Comparison of ENCODE assay signal across 8 cellular contexts in genomic region chr4:4260185-4260751, GRCh38. TPM values are rescaled to one million over a fixed set of nuclear protein-coding genes. Genes with fewer than 3 reads are reported as not detected.
DNase-seq lines count a peak whose midpoint lies in the region; ATAC-seq and TF ChIP-seq lines count a peak whose summit lies in the region.

No MANE protein-coding gene starts in this region.

- no peaks in the 10 kb centered on the region for H3K27me3 Mint-ChIP-seq in MCF 10A (ENCODE audit: insufficient read depth, unreplicated experiment)

- POLR2A ChIA-PET in MCF 10A (lab: Yijun Ruan, JAX): interaction anchor here (1.0 kb wide), 1 partner anchor 12 kb away, joined by 4 read pairs; the partner anchor contains the start of gene TMEM128

- no peak overlapping the region for H3K27ac Mint-ChIP-seq in MCF 10A (ENCODE audit: low read depth, unreplicated experiment)

- TF ChIP-seq CTCF in MCF 10A (IDR thresholded peaks at IDR 0.05; ENCODE audit: unreplicated experiment) (peak; percentile 65), breast epithelium (IDR thresholded peaks at IDR 0.05) (no peak), fibroblast of the aortic adventitia (IDR thresholded peaks at IDR 0.05; ENCODE audit: insufficient read depth, low read length) (peak; percentile 50)

- H3K4me3 ChIP-seq in breast epithelium (no peak overlapping the region), fibroblast of the aortic adventitia (ENCODE audit: low read depth, low read length) (no peak overlapping the region)

- peak; percentile 67 for DNase-seq in MCF 10A (ENCODE audit: unreplicated experiment)
- DNase-seq in breast epithelium (ENCODE audit: low spot score in 2 of 2): no peak
- peak; percentile 35 for DNase-seq in SK-N-DZ (ENCODE audit: low spot score)
- peak; percentile 74 for DNase-seq in fibroblast of the aortic adventitia (ENCODE audit: low read depth)
- no peak for DNase-seq in stimulated activated naive CD8-positive, alpha-beta T cell treated with anti-CD3 and anti-CD28 coated beads, Interleukin-15, Interleukin-2, amounts not matched to agents 100 U/mL and 50 U/mL, for 24 hours
- DNase-seq in hippocampal formation (lab: John Stamatoyannopoulos, UW): no peak

- H3K4me1 ChIP-seq in breast epithelium: no peaks in the 10 kb centered on the region

- TF ChIP-seq POLR2A in breast epithelium (IDR thresholded peaks at IDR 0.05): no peak

- no peaks in the 10 kb centered on the region for H3K36me3 Mint-ChIP-seq in MCF 10A (ENCODE audit: insufficient read depth, unreplicated experiment)

- CTCF ChIA-PET in MCF 10A (lab: Yijun Ruan, JAX): interaction anchor here (0.5 to 2.5 kb wide), 10 partner anchors 8 to 721 kb away, joined by 3 to 11 read pairs (median 4); no protein-coding TSS in a partner anchor

- H3K4me3 Mint-ChIP-seq in MCF 10A (ENCODE audit: unreplicated experiment): no peak overlapping the region

- H3K27me3 ChIP-seq in breast epithelium: no peaks in the 10 kb centered on the region

- intact Hi-C loops in MCF 10A (cut with micrococcal nuclease) (loop anchor here (1.0 kb wide), 2 partner anchors 75 to 170 kb away; no protein-coding TSS in a partner anchor), breast epithelium (cut with DNase I; ENCODE audit: low total_unique reads) (no loop called here)

- no TSS peak for BruUV-seq in MCF 10A (replicated peaks; lab: Mats Ljungman, UMichigan)

- H3K9me3 Mint-ChIP-seq in MCF 10A (ENCODE audit: unreplicated experiment): no peaks in the 10 kb centered on the region

- H3K27ac ChIP-seq in breast epithelium: no peak overlapping the region

- ATAC-seq in HG03469 (IDR thresholded peaks at IDR 0.05; ENCODE audit: unreplicated experiment) (peak; percentile 91), HG03095 (IDR thresholded peaks at IDR 0.05; ENCODE audit: unreplicated experiment) (no peak)
- ATAC-seq in stimulated activated naive CD8-positive, alpha-beta T cell treated with anti-CD3 and anti-CD28 coated beads, Interleukin-15, Interleukin-2, amounts not matched to agents 100 U/mL and 50 U/mL, for 24 hours: peak; percentile 93

- no peaks in the 10 kb centered on the region for H3K4me1 Mint-ChIP-seq in MCF 10A (ENCODE audit: insufficient read depth, unreplicated experiment)

- H3K36me3 ChIP-seq in breast epithelium: no peaks in the 10 kb centered on the region

- no peaks in the 10 kb centered on the region for H3K9me3 ChIP-seq in breast epithelium

RNA-seq across cellular contexts. Expression of gene TMEM128, which starts 12.2 kb away (rescaled TPM):
- total RNA-seq in MCF 10A (2022) (26.8 and 31.5 TPM in 2 replicates), breast epithelium (10 to 100 TPM; 15.2 to 33.8 (median 25.2) TPM), fibroblast of the aortic adventitia (ENCODE audit: low replicate concordance) (20.4 and 28.7 TPM in 2 replicates)
- polyA plus RNA-seq in SK-N-DZ (2014; cell fraction: cytosol; rRNA removed): 46.5 and 51.3 TPM in 2 replicates
- polyA plus RNA-seq in SK-N-DZ (2014; cell fraction: nucleus; rRNA removed): 19.8 and 27.0 TPM in 2 replicates

RNA-seq across cellular contexts. Expression of gene LYAR, which starts 29.7 kb away (rescaled TPM):
- 66.7 and 79.6 TPM in 2 replicates for total RNA-seq in MCF 10A (2022)
- 10 to 100 TPM; 11.9 to 17.3 (median 15.1) TPM for total RNA-seq in breast epithelium
- 28.7 and 32.0 TPM in 2 replicates for polyA plus RNA-seq in SK-N-DZ (2014; cell fraction: cytosol; rRNA removed)
- 14.4 and 29.7 TPM in 2 replicates for polyA plus RNA-seq in SK-N-DZ (2014; cell fraction: nucleus; rRNA removed)
- total RNA-seq in fibroblast of the aortic adventitia (ENCODE audit: low replicate concordance): 14.0 and 16.4 TPM in 2 replicates

RNA-seq across cellular contexts. Expression of gene ZBTB49, which starts 29.8 kb away (rescaled TPM):
- total RNA-seq in MCF 10A (2022) (5.9 and 7.6 TPM in 2 replicates), breast epithelium (1 to 10 TPM; 2.1 to 9.4 (median 3.9) TPM), fibroblast of the aortic adventitia (ENCODE audit: low replicate concordance) (6.8 and 14.5 TPM in 2 replicates)
- polyA plus RNA-seq in SK-N-DZ (2014; cell fraction: cytosol; rRNA removed): 2.9 and 14.0 TPM in 2 replicates
- polyA plus RNA-seq in SK-N-DZ (2014; cell fraction: nucleus; rRNA removed): 5.2 and 5.8 TPM in 2 replicates

RNA-seq across cellular contexts. Expression of gene OTOP1, which starts 33.5 kb away (rescaled TPM):
- total RNA-seq in MCF 10A (2022): not detected in 2 replicates
- total RNA-seq in breast epithelium: not detected
- not detected in 2 replicates for polyA plus RNA-seq in SK-N-DZ (2014; cell fraction: cytosol; rRNA removed)
- polyA plus RNA-seq in SK-N-DZ (2014; cell fraction: nucleus; rRNA removed): not detected in 2 replicates
- total RNA-seq in fibroblast of the aortic adventitia (ENCODE audit: low replicate concordance): not detected in 2 replicates

Comparison
In these comparisons a context has a peak if more than half of its experiments do, and no peak if none do; other contexts are left out.
1. DNase-seq: peak in MCF 10A (single experiment), SK-N-DZ (single experiment) and fibroblast of the aortic adventitia (single experiment); none in breast epithelium (0 of 2), stimulated activated naive CD8-positive, alpha-beta T cell treated with anti-CD3 and anti-CD28 coated beads, Interleukin-15, Interleukin-2, amounts not matched to agents 100 U/mL and 50 U/mL, for 24 hours (single experiment) and hippocampal formation (0 of 2).
2. CTCF ChIP-seq: peak in MCF 10A (single experiment) and fibroblast of the aortic adventitia (single experiment); none in breast epithelium (0 of 3).